In the genomic region with DNA sequence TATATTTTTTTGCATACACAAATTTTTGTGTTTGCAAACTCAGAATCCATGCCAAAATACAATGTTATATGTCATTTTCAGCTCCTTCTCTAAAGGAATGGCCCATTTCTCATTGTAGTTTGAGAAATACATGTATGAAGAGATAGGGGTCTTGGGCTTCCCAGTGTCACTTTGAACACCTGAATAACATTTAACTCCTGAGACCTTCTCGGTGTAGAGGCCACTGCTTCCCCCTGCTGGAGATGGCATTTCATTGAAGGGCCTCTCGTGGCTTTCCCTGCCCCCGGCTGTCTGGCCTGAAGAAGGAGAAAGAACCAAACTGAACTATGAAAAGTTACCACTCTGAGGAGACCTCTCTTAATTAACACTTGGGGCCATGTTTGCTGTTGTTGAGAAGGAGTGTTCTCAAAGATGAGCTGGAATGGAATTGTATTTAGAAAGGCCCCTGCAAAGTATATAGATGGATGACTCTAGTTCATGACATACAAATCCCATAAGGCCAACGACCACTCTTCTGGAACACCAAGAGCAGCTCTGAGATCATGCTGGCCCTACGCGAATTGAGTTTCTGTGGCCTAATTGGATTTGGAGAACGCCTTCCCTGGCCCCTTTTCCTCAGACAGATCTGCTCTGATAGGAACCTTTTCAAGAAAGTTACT, we compare ENCODE assay signal across 8 cellular contexts. TPM values are rescaled to one million over a fixed set of nuclear protein-coding genes. Genes with fewer than 3 reads are reported as not detected.
DNase-seq lines count a peak whose midpoint lies in the region; TF ChIP-seq lines count a peak whose summit lies in the region.

No MANE protein-coding gene starts in this region.

- no peaks in the 10 kb centered on the region for H3K9me3 Mint-ChIP-seq in immature natural killer cell

- peaks cover 4 to 6% of the 10 kb centered on the region in 2 donors for H3K4me1 Mint-ChIP-seq in immature natural killer cell

- no peak for TF ChIP-seq POLR2A in suprapubic skin (IDR thresholded peaks at IDR 0.05)

- H3K27me3 Mint-ChIP-seq in immature natural killer cell (ENCODE audit: low read depth in 3 of 3): peaks cover 0 to 3% (median 1%) of the 10 kb centered on the region in 3 donors

- TF ChIP-seq EP300 in SK-N-SH (IDR thresholded peaks at IDR 0.05; ENCODE audit: borderline replicate concordance in 1 of 2, low read depth in 1 of 2, low read length in 1 of 2): no peak
- no peak for TF ChIP-seq EP300 in suprapubic skin (IDR thresholded peaks at IDR 0.05)

- peaks cover 4 to 41% of the 10 kb centered on the region in 2 experiments; a peak in 3 of 4 replicates for H3K4me1 ChIP-seq in SK-N-SH (ENCODE audit: control insufficient read depth in 1 of 2, insufficient read depth in 2 of 2, low read depth in 1 of 2, low read length in 1 of 2)
- no peaks in the 10 kb centered on the region for H3K4me1 ChIP-seq in ascending aorta
- H3K4me1 ChIP-seq in suprapubic skin: no peaks in the 10 kb centered on the region

- H3K36me3 ChIP-seq in SK-N-SH (replicated peaks in 1 of 2; ENCODE audit: control insufficient read depth in 1 of 2, insufficient read depth in 2 of 2, low read length in 1 of 2): peaks cover 35 to 47% of the 10 kb centered on the region in 2 experiments
- H3K36me3 ChIP-seq in ascending aorta: peaks cover 8 to 39% of the 10 kb centered on the region in 2 donors
- peaks cover 52% of the 10 kb centered on the region for H3K36me3 ChIP-seq in suprapubic skin

- no peaks in the 10 kb centered on the region for H4K20me1 ChIP-seq in SK-N-SH (ENCODE audit: insufficient read depth)

- H3K9ac ChIP-seq in SK-N-SH: no peak overlapping the region

- peaks cover 5 to 18% (median 12%) of the 10 kb centered on the region in 3 donors for H3K36me3 Mint-ChIP-seq in immature natural killer cell

- WGBS in SK-N-SH (ENCODE audit: low lambda C conversion rate): 80% methylated on average over 7 of the region's 7 CpGs
- WGBS in suprapubic skin: 70% methylated on average over 7 of the region's 7 CpGs

- no peaks in the 10 kb centered on the region for H3K9me2 ChIP-seq in SK-N-SH

- POLR2A ChIA-PET in SK-N-SH (lab: Yijun Ruan, JAX): interaction anchor here (0.6 kb wide), 1 partner anchor 203 kb away, joined by 3 read pairs; the partner anchor contains the start of gene STX16

- H3K27ac Mint-ChIP-seq in immature natural killer cell: peak overlapping the region in 2 of 6 donors; percentile 5 to 13

- no peak overlapping the region for H3K4me3 ChIP-seq in SK-N-SH (ENCODE audit: low read depth in 2 of 2, low read length in 1 of 2)
- no peak overlapping the region for H3K4me3 ChIP-seq in ascending aorta
- no peak overlapping the region for H3K4me3 ChIP-seq in suprapubic skin

- H3K9me3 ChIP-seq in SK-N-SH (no peaks in the 10 kb centered on the region), ascending aorta (no peaks in the 10 kb centered on the region), suprapubic skin (no peaks in the 10 kb centered on the region)

- peak; percentile 74 for TF ChIP-seq CTCF in SK-N-SH (IDR thresholded peaks at IDR 0.05)
- peak; percentile 7 to 44 (median 12) for TF ChIP-seq CTCF in ascending aorta (IDR thresholded peaks at IDR 0.05)
- TF ChIP-seq CTCF in suprapubic skin (IDR thresholded peaks at IDR 0.05): peak in 1 of 2 donors; percentile 27

- no peak overlapping the region for H3K4me3 Mint-ChIP-seq in immature natural killer cell

- H3F3A ChIP-seq in SK-N-SH (replicated peaks; ENCODE audit: insufficient read depth): peaks cover 10% of the 10 kb centered on the region

- H3K27me3 ChIP-seq in SK-N-SH (ENCODE audit: insufficient read depth) (no peaks in the 10 kb centered on the region), ascending aorta (no peaks in the 10 kb centered on the region), suprapubic skin (no peaks in the 10 kb centered on the region)

- no peak overlapping the region; a peak in 1 of 4 replicates for H3K27ac ChIP-seq in SK-N-SH (ENCODE audit: low read depth in 2 of 2, low read length in 1 of 2)
- no peak overlapping the region for H3K27ac ChIP-seq in ascending aorta
- H3K27ac ChIP-seq in suprapubic skin: no peak overlapping the region

- CTCF ChIA-PET in SK-N-SH (lab: Yijun Ruan, JAX): interaction anchor here (0.6 to 4.2 kb wide), 35 partner anchors 10 to 391 kb away, joined by 3 to 29 read pairs (median 4); partner anchors contain the start of gene STX16

- H3K4me2 ChIP-seq in SK-N-SH: no peak overlapping the region

- peaks cover 54% of the 10 kb centered on the region; the same call in 1 of the 2 replicates for H3K79me2 ChIP-seq in SK-N-SH (ENCODE audit: insufficient read depth)

- DNase-seq in ELF-1 (ENCODE audit: low read depth, low spot score) (peak; percentile 69), HT-29 (ENCODE audit: low spot score) (peak; percentile 81), SK-N-SH (no peak), ascending aorta (ENCODE audit: low spot score in 2 of 2) (no peak), immature natural killer cell (peak; percentile 3 to 14 (median 10)), putamen (ENCODE audit: low spot score) (no peak), suprapubic skin (ENCODE audit: low spot score in 2 of 2) (no peak)
- peak; percentile 34 to 40 for DNase-seq in stimulated activated CD4-positive, alpha-beta T cell treated with anti-CD3 and anti-CD28 coated beads, Interleukin-4, amount 100 ng/mL, for 4 hours

- TF ChIP-seq RAD21 in SK-N-SH (IDR thresholded peaks at IDR 0.05; ENCODE audit: low read length): peak; percentile 77

- intact Hi-C loops in ascending aorta (cut with DNase I): loop anchor here (10.0 kb wide), 1 partner anchor 213 kb away; no protein-coding TSS in a partner anchor

- no peak overlapping the region for H2AFZ ChIP-seq in SK-N-SH (ENCODE audit: low read depth)

TF ChIP-seq in SK-N-SH, 30 proteins besides CTCF, POLR2A, EP300 and RAD21:
- TF ChIP-seq SMC3 (IDR thresholded peaks at IDR 0.05; ENCODE audit: low read depth, low read length): peak; percentile 80
- peak; percentile 45 for TF ChIP-seq CHD2 (IDR thresholded peaks at IDR 0.05; ENCODE audit: low read length, partially characterized antibody)
- no peak for TF ChIP-seq FOXJ3 (CRISPR knock-in tag; IDR thresholded peaks at IDR 0.05)
- TF ChIP-seq POLR2AphosphoS5 (IDR thresholded peaks at IDR 0.05; ENCODE audit: low read depth, low read length): no peak
TF ChIP-seq in SK-N-SH: peak in this region for 2.

RNA-seq across cellular contexts. Expression of gene VAPB, which starts 58.8 kb away (rescaled TPM):
- total RNA-seq in HT-29 (2014; rRNA removed; shearing (Covaris generic)): 15.6 and 16.2 TPM in 2 replicates
- polyA plus RNA-seq in SK-N-SH (2012; rRNA removed) (16.8 and 16.9 TPM in 2 replicates), immature natural killer cell (10 to 100 TPM in 2 of 3 donors, 1 to 10 TPM in 1; 9.2 to 26.1 (median 22.8) TPM)
- 21.7 and 25.1 TPM in 2 replicates for polyA plus RNA-seq in SK-N-SH (2012; cell fraction: cytosol; rRNA removed)
- 19.8 and 23.8 TPM in 2 replicates for polyA plus RNA-seq in SK-N-SH (2012; cell fraction: nucleus; rRNA removed)
- total RNA-seq in ascending aorta (11.1 TPM), suprapubic skin (10 to 100 TPM; 10.9 to 20.4 (median 17.9) TPM)

Comparison
In these comparisons a context has a peak if more than half of its experiments do, and no peak if none do; other contexts are left out.
1. DNase-seq: peak in ELF-1 (single experiment), HT-29 (single experiment), immature natural killer cell (3 of 3) and stimulated activated CD4-positive, alpha-beta T cell treated with anti-CD3 and anti-CD28 coated beads, Interleukin-4, amount 100 ng/mL, for 4 hours (2 of 2); none in SK-N-SH (single experiment), ascending aorta (0 of 2), putamen (single experiment) and suprapubic skin (0 of 2).